In genomic region chr11:31487848-31488247, GRCh38 we compare ENCODE assay signal across 8 cellular contexts. TPM values are rescaled to one million over a fixed set of nuclear protein-coding genes. Genes with fewer than 3 reads are reported as not detected.
DNase-seq lines count a peak whose midpoint lies in the region; ATAC-seq and TF ChIP-seq lines count a peak whose summit lies in the region.

No MANE protein-coding gene starts in this region.

- H3K36me3 Mint-ChIP-seq in CD8-positive, alpha-beta T cell, result peaks cover 16% of the 10 kb centered on the region
- peaks cover 8% of the 10 kb centered on the region for H3K36me3 Mint-ChIP-seq in GM23338 (ENCODE audit: low read depth)

- H3K4me2 ChIP-seq in GM23338, result no peak overlapping the region
- H3K4me2 ChIP-seq in OCI-LY3 (ENCODE audit: low read length), result no peak overlapping the region

- CTCF ChIA-PET in CD8-positive, alpha-beta T cell (lab: Charles Lee), result no interaction called here

- H3F3A ChIP-seq in GM23338 (replicated peaks; ENCODE audit: low read depth), result no peaks in the 10 kb centered on the region

- H3K79me2 ChIP-seq in GM23338 (replicated peaks; ENCODE audit: insufficient read depth) (peaks cover 71% of the 10 kb centered on the region), OCI-LY3 (ENCODE audit: low read length) (no peaks in the 10 kb centered on the region; the same call in 1 of the 2 replicates)

- no peak overlapping the region for H3K4me3 Mint-ChIP-seq in CD8-positive, alpha-beta T cell
- H3K4me3 Mint-ChIP-seq in GM23338, result no peak overlapping the region

- TF ChIP-seq CTCF in CD8-positive, alpha-beta T cell (IDR thresholded peaks at IDR 0.05), result peak; percentile 43
- TF ChIP-seq CTCF in GM23338 (conservative IDR thresholded peaks at IDR 0.05; ENCODE audit: low read depth in 2 of 2), result peak; percentile 53 to 54
- peak; percentile 50 for TF ChIP-seq CTCF in OCI-LY3 (IDR thresholded peaks at IDR 0.05; ENCODE audit: low read depth, low read length)
- peak; percentile 52 for TF ChIP-seq CTCF in fibroblast of villous mesenchyme (IDR thresholded peaks at IDR 0.05; ENCODE audit: insufficient read depth, low read depth, low read length)
- TF ChIP-seq CTCF in testis (IDR thresholded peaks at IDR 0.05), result peak in 1 of 3 experiments; percentile 25

- no peaks in the 10 kb centered on the region for H3K27me3 ChIP-seq in CD8-positive, alpha-beta T cell (ENCODE audit: insufficient read depth, low read length)
- H3K27me3 ChIP-seq in GM23338 (ENCODE audit: insufficient read depth), result no peaks in the 10 kb centered on the region
- no peaks in the 10 kb centered on the region for H3K27me3 ChIP-seq in OCI-LY3 (ENCODE audit: low read depth, low read length)
- no peaks in the 10 kb centered on the region for H3K27me3 ChIP-seq in testis

- no peak overlapping the region for H3K27ac ChIP-seq in CD8-positive, alpha-beta T cell (ENCODE audit: low read depth, low read length)
- H3K27ac ChIP-seq in GM23338 (ENCODE audit: low read depth), result no peak overlapping the region
- H3K27ac ChIP-seq in OCI-LY3 (ENCODE audit: low read length), result no peak overlapping the region
- H3K27ac ChIP-seq in testis, result no peak overlapping the region

- no peaks in the 10 kb centered on the region for H3K9me2 ChIP-seq in GM23338 (ENCODE audit: insufficient read depth)

- DNase-seq in CD8-positive, alpha-beta T cell, result no peak
- DNase-seq in GM23338 (ENCODE audit: low spot score), result peak; percentile 72
- peak; percentile 72 for DNase-seq in fibroblast of villous mesenchyme (ENCODE audit: low read depth)
- DNase-seq in testis, result peak; percentile 34
- no peak for DNase-seq in C1 segment of cervical spinal cord (lab: John Stamatoyannopoulos, UW)
- DNase-seq in cortex of kidney (lab: John Stamatoyannopoulos, UW), result no peak

- no peaks in the 10 kb centered on the region for H3K9me3 Mint-ChIP-seq in CD8-positive, alpha-beta T cell
- H3K9me3 Mint-ChIP-seq in GM23338, result no peaks in the 10 kb centered on the region

- no peak for ATAC-seq in CD8-positive, alpha-beta T cell
- peak; percentile 50 for ATAC-seq in GM23338
- ATAC-seq in HG03039 (IDR thresholded peaks at IDR 0.05; ENCODE audit: unreplicated experiment), result no peak

- no peaks in the 10 kb centered on the region for H3K36me3 ChIP-seq in CD8-positive, alpha-beta T cell (ENCODE audit: insufficient read depth, low read length)
- H3K36me3 ChIP-seq in GM23338 (ENCODE audit: insufficient read depth) (no peaks in the 10 kb centered on the region), OCI-LY3 (replicated peaks; ENCODE audit: low read depth, low read length) (peaks cover 5% of the 10 kb centered on the region), testis (ENCODE audit: low read depth, missing control alignments) (no peaks in the 10 kb centered on the region)

- H2AFZ ChIP-seq in GM23338 (no peak overlapping the region), OCI-LY3 (ENCODE audit: low read depth, low read length) (no peak overlapping the region)

- H3K4me3 ChIP-seq in CD8-positive, alpha-beta T cell (ENCODE audit: low read depth, low read length), result no peak overlapping the region
- H3K4me3 ChIP-seq in GM23338, result no peak overlapping the region
- no peak overlapping the region for H3K4me3 ChIP-seq in OCI-LY3 (ENCODE audit: low read length)
- H3K4me3 ChIP-seq in fibroblast of villous mesenchyme (ENCODE audit: low read depth, low read length), result no peak overlapping the region
- no peak overlapping the region for H3K4me3 ChIP-seq in testis

- H3K4me1 ChIP-seq in CD8-positive, alpha-beta T cell (ENCODE audit: insufficient read depth, low read length), result no peaks in the 10 kb centered on the region
- H3K4me1 ChIP-seq in GM23338 (ENCODE audit: insufficient read depth), result peaks cover 38% of the 10 kb centered on the region
- no peaks in the 10 kb centered on the region for H3K4me1 ChIP-seq in OCI-LY3 (ENCODE audit: low read length)
- peaks cover 3% of the 10 kb centered on the region for H3K4me1 ChIP-seq in testis

- no peaks in the 10 kb centered on the region for H3K27me3 Mint-ChIP-seq in CD8-positive, alpha-beta T cell (ENCODE audit: low read depth)
- no peaks in the 10 kb centered on the region for H3K27me3 Mint-ChIP-seq in GM23338 (ENCODE audit: insufficient read depth, low read depth, poor library complexity)

- intact Hi-C loops in CD8-positive, alpha-beta T cell (cut with DNase I, micrococcal nuclease), result loop anchor here (2.0 to 5.0 kb wide), 6 partner anchors 15 to 689 kb away; no protein-coding TSS in a partner anchor
- intact Hi-C loops in testis (cut with DNase I; ENCODE audit: low total_unique reads), result no loop called here

- H3K27ac Mint-ChIP-seq in CD8-positive, alpha-beta T cell, result no peak overlapping the region
- no peak overlapping the region for H3K27ac Mint-ChIP-seq in GM23338

- H3K9me3 ChIP-seq in CD8-positive, alpha-beta T cell (ENCODE audit: low read length), result no peaks in the 10 kb centered on the region
- H3K9me3 ChIP-seq in OCI-LY3 (ENCODE audit: insufficient read depth, low read length), result no peaks in the 10 kb centered on the region
- no peaks in the 10 kb centered on the region for H3K9me3 ChIP-seq in testis

- 32 to 38% methylated on average over 1 of the region's 1 CpG for WGBS in testis, 2 donors

- no peak overlapping the region for H3K9ac ChIP-seq in OCI-LY3 (ENCODE audit: low read length)

- peaks cover 27% of the 10 kb centered on the region for H3K4me1 Mint-ChIP-seq in CD8-positive, alpha-beta T cell (ENCODE audit: low read depth)
- peaks cover 34% of the 10 kb centered on the region for H3K4me1 Mint-ChIP-seq in GM23338

- POLR2A ChIA-PET in CD8-positive, alpha-beta T cell (lab: Charles Lee), result no interaction called here

- peaks cover 14% of the 10 kb centered on the region for H4K20me1 ChIP-seq in GM23338 (replicated peaks; ENCODE audit: insufficient read depth)
- peaks cover 17% of the 10 kb centered on the region for H4K20me1 ChIP-seq in OCI-LY3 (ENCODE audit: insufficient read depth, low read length)

- TF ChIP-seq POLR2A in testis (IDR thresholded peaks at IDR 0.05), result no peak

TF ChIP-seq in GM23338, 12 proteins besides CTCF, POLR2A, EP300 and RAD21:
- no peak for TF ChIP-seq NANOG (IDR thresholded peaks at IDR 0.05; ENCODE audit: borderline replicate concordance)
- TF ChIP-seq POLR2AphosphoS5 (IDR thresholded peaks at IDR 0.05; ENCODE audit: low read depth), result no peak
- TF ChIP-seq ZNF114 (CRISPR knock-in tag; IDR thresholded peaks at IDR 0.05), result no peak
- no peak for TF ChIP-seq CREB1 (CRISPR knock-in tag; IDR thresholded peaks at IDR 0.05; ENCODE audit: low read depth)
- TF ChIP-seq ETS1 (IDR thresholded peaks at IDR 0.05), result no peak
- no peak for TF ChIP-seq EZH2phosphoT487 (IDR thresholded peaks at IDR 0.05; ENCODE audit: unreplicated experiment)
TF ChIP-seq in GM23338: peak in this region for 0.

RNA-seq across cellular contexts. Expression of gene IMMP1L, which starts 21.6 kb away (rescaled TPM):
- 1 to 10 TPM; 4.8 to 9.4 TPM for total RNA-seq in CD8-positive, alpha-beta T cell
- 23.9 and 43.3 TPM in 2 replicates for total RNA-seq in GM23338 (2014; rRNA removed; shearing (Covaris generic))
- 154 and 160 TPM in 2 replicates for polyA plus RNA-seq in GM23338 (2016; fragmentation: Nextera tagmentation; extraction: Ambion mirVana)
- total RNA-seq in fibroblast of villous mesenchyme, result 9.1 and 13.5 TPM in 2 replicates
- 10 to 100 TPM; 40.1 to 48.2 TPM for total RNA-seq in testis
- polyA plus RNA-seq in testis (ENCODE audit: insufficient read depth, low read depth, low replicate concordance), result 37.6 TPM

RNA-seq across cellular contexts. Expression of gene ELP4, which starts 21.7 kb away (rescaled TPM):
- total RNA-seq in CD8-positive, alpha-beta T cell, result 1 to 10 TPM; 7.9 to 8.0 TPM
- total RNA-seq in GM23338 (2014; rRNA removed; shearing (Covaris generic)), result 37.1 and 38.3 TPM in 2 replicates
- polyA plus RNA-seq in GM23338 (2016; fragmentation: Nextera tagmentation; extraction: Ambion mirVana), result 28.2 and 37.3 TPM in 2 replicates
- total RNA-seq in fibroblast of villous mesenchyme, result 17.4 and 19.0 TPM in 2 replicates
- total RNA-seq in testis, result 10 to 100 TPM; 29.1 to 29.7 TPM
- 28.0 TPM for polyA plus RNA-seq in testis (ENCODE audit: insufficient read depth, low read depth, low replicate concordance)

Comparison
In these comparisons a context has a peak if more than half of its experiments do, and no peak if none do; other contexts are left out.
1. DNase-seq: peak in GM23338 (single experiment), fibroblast of villous mesenchyme (single experiment) and testis (single experiment); none in CD8-positive, alpha-beta T cell (0 of 7), C1 segment of cervical spinal cord (0 of 14) and cortex of kidney (single experiment).